In genomic region chr9:137055385-137056364, GRCh38 we compare ENCODE assay signal across 8 cellular contexts. TPM values are rescaled to one million over a fixed set of nuclear protein-coding genes. Genes with fewer than 3 reads are reported as not detected.
DNase-seq lines count a peak whose midpoint lies in the region; ATAC-seq and TF ChIP-seq lines count a peak whose summit lies in the region.

No MANE protein-coding gene starts in this region.

- DNase-seq in LoVo (ENCODE audit: low spot score): peak; percentile 49
- DNase-seq in mammary epithelial cell: no peak
- DNase-seq in left lobe of liver (ENCODE audit: low spot score): peak; percentile 97
- peak; percentile 81 to 90 for DNase-seq in thyroid gland
- DNase-seq in SIG-M5 (lab: John Stamatoyannopoulos, UW): no peak

- H3K4me1 ChIP-seq in mammary epithelial cell (ENCODE audit: insufficient read depth, low read length): peaks cover 31% of the 10 kb centered on the region
- H3K4me1 ChIP-seq in thyroid gland: peaks cover 23 to 34% of the 10 kb centered on the region in 2 donors

- TF ChIP-seq CTCF in mammary epithelial cell (conservative IDR thresholded peaks at IDR 0.05 in 1 of 2, IDR thresholded peaks at IDR 0.05 in 1 of 2; ENCODE audit: extremely low read depth in 1 of 2, insufficient read depth in 1 of 2, low read depth in 1 of 2, low read length in 2 of 2) (no peak), thyroid gland (IDR thresholded peaks at IDR 0.05) (no peak)

- H3K36me3 ChIP-seq in mammary epithelial cell (ENCODE audit: insufficient read depth, low read length): no peaks in the 10 kb centered on the region
- H3K36me3 ChIP-seq in thyroid gland: no peaks in the 10 kb centered on the region

- H3K4me3 ChIP-seq in mammary epithelial cell (replicated peaks in 1 of 3; ENCODE audit: insufficient read depth in 1 of 3, low read depth in 2 of 3, low read length in 3 of 3) (no peak overlapping the region), thyroid gland (replicated peaks in 1 of 3) (no peak overlapping the region)

- in situ Hi-C loops in mammary epithelial cell (cut with MboI; ENCODE audit: low sequenced_read_pairs in 2 of 2): no loop called here

- H3K9me3 ChIP-seq in mammary epithelial cell (replicated peaks; ENCODE audit: insufficient read depth, low read length) (no peaks in the 10 kb centered on the region), thyroid gland (no peaks in the 10 kb centered on the region)

- H2AFZ ChIP-seq in mammary epithelial cell (ENCODE audit: low read depth, low read length): peak overlapping the region; percentile 46

- CTCF ChIA-PET in mammary epithelial cell (lab: Charles Lee; ENCODE audit: low non-redundant PET): interaction anchor here (0.6 kb wide), 1 partner anchor 8 kb away, joined by 3 read pairs; no protein-coding TSS in a partner anchor

- no peak for TF ChIP-seq POLR2A in thyroid gland (IDR thresholded peaks at IDR 0.05)

- no peak overlapping the region for H3K9ac ChIP-seq in mammary epithelial cell (ENCODE audit: insufficient read depth, low read length)

- H4K20me1 ChIP-seq in mammary epithelial cell (ENCODE audit: insufficient read depth, low read length): no peaks in the 10 kb centered on the region

- dilution Hi-C loops in mammary epithelial cell (cut with HindIII; ENCODE audit: low sequenced_read_pairs): no loop called here

- H3K4me2 ChIP-seq in mammary epithelial cell (ENCODE audit: insufficient read depth, low read depth, low read length): no peak overlapping the region

- ATAC-seq in left lobe of liver (peak; percentile 77), GM21619 (IDR thresholded peaks at IDR 0.05; ENCODE audit: unreplicated experiment) (no peak), GM18867 (IDR thresholded peaks at IDR 0.05; ENCODE audit: unreplicated experiment) (no peak), GM19351 (IDR thresholded peaks at IDR 0.05; ENCODE audit: unreplicated experiment) (no peak)

- BruUV-seq in mammary epithelial cell (replicated peaks; lab: Mats Ljungman, UMichigan): no TSS peak

- WGBS in mammary epithelial cell (ENCODE audit: low coverage, missing lambda C conversion rate): 39% methylated on average over 15 of the region's 28 CpGs
- 47 to 55% methylated on average over 5 to 10 of the region's 28 CpGs for WGBS in thyroid gland, 2 donors

- H3K79me2 ChIP-seq in mammary epithelial cell (ENCODE audit: insufficient read depth, low read length): no peaks in the 10 kb centered on the region

- no peaks in the 10 kb centered on the region for H3K27me3 ChIP-seq in mammary epithelial cell (ENCODE audit: insufficient read depth, low read length)
- no peaks in the 10 kb centered on the region for H3K27me3 ChIP-seq in thyroid gland

- H3K27ac ChIP-seq in mammary epithelial cell (ENCODE audit: insufficient read depth, low read depth, low read length) (no peak overlapping the region), thyroid gland (no peak overlapping the region)

- intact Hi-C loops in mammary epithelial cell (cut with micrococcal nuclease) (no loop called here), thyroid gland (cut with DNase I) (no loop called here)

RNA-seq across cellular contexts. Expression of gene ENTPD2, which starts 1.8 kb away (rescaled TPM):
- total RNA-seq in mammary epithelial cell (10 to 100 TPM; 15.5 to 19.5 TPM), left lobe of liver (1.7 TPM), thyroid gland (under 1 TPM in 2 of 4 donors, not detected in 2; 0.22 to 0.49 TPM)
- 3.5 TPM for polyA plus RNA-seq in mammary epithelial cell
- polyA minus RNA-seq in mammary epithelial cell: 21.7 TPM

RNA-seq across cellular contexts. Expression of gene NPDC1, which starts 9.7 kb away (rescaled TPM):
- total RNA-seq in mammary epithelial cell (10 to 100 TPM; 15.5 to 86.8 TPM), left lobe of liver (16.6 TPM), thyroid gland (10 to 100 TPM; 23.3 to 65.9 (median 35.4) TPM)
- polyA plus RNA-seq in mammary epithelial cell: 19.3 TPM
- 12.7 TPM for polyA minus RNA-seq in mammary epithelial cell

RNA-seq across cellular contexts. Expression of gene SAPCD2, which starts 14.7 kb away (rescaled TPM):
- total RNA-seq in mammary epithelial cell (1 to 10 TPM; 1.0 to 6.9 TPM), left lobe of liver (0.15 TPM), thyroid gland (1 to 10 TPM in 1 of 4 donors, under 1 TPM in 3; 0.27 to 1.0 (median 0.72) TPM)
- polyA plus RNA-seq in mammary epithelial cell: 3.9 TPM
- 1.7 TPM for polyA minus RNA-seq in mammary epithelial cell

RNA-seq across cellular contexts. Expression of gene UAP1L1, which starts 21.6 kb away (rescaled TPM):
- total RNA-seq in mammary epithelial cell: 1 to 10 TPM; 5.3 to 7.5 TPM
- polyA plus RNA-seq in mammary epithelial cell: 3.9 TPM
- 14.2 TPM for polyA minus RNA-seq in mammary epithelial cell
- 1.8 TPM for total RNA-seq in left lobe of liver
- total RNA-seq in thyroid gland: 10 to 100 TPM in 2 of 4 donors, 1 to 10 TPM in 2; 9.3 to 15.7 (median 12.4) TPM

RNA-seq across cellular contexts. Expression of gene FUT7, which starts 23.8 kb away (rescaled TPM):
- not detected for total RNA-seq in mammary epithelial cell
- not detected for polyA plus RNA-seq in mammary epithelial cell
- polyA minus RNA-seq in mammary epithelial cell: not detected
- total RNA-seq in left lobe of liver: 0.08 TPM
- not detected for total RNA-seq in thyroid gland

Comparison
In these comparisons a context has a peak if more than half of its experiments do, and no peak if none do; other contexts are left out.
1. DNase-seq: peak in LoVo (single experiment), left lobe of liver (single experiment) and thyroid gland (2 of 2); none in mammary epithelial cell (single experiment) and SIG-M5 (single experiment).